19 cellular contexts compared by ENCODE assay signal in the genomic region with DNA sequence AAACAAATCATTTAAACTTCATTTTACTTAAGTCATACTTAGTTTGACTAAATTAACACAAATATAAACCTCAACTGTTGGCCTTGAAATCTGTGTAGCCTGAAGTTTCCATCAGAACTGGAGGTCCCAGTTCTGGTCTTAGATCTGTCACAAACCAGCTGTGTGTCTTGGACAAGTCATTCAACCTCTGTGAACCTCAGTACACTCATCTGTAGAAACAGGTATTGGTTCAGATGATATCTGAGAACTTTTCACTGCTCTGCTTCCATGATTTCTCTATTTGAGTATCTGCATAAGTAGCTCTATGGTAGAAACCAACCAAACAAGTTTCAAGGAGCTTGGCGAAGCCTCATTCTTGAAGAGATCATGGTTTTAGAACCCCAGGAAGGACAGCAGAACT.
"Had no signal": no experiment of that assay in that cellular context is flagged by ENCODE, and none has a peak within 500 bp of the region (broad histone marks: within the 10 kb centered on the region; RNA-seq: fewer than 3 reads in every experiment).

No MANE protein-coding gene starts in this region.

- H3K4me3 ChIP-seq: adrenal gland, esophagus muscularis mucosa, heart right ventricle, smooth muscle cell, upper lobe of right lung had no signal

- DNase-seq: activated B cell treated with CpG ODN at 0.5 μM for 24 hours; activated CD4-positive, alpha-beta T cell treated with anti-CD3 and anti-CD28 coated beads for 48 hours; activated CD8-positive, alpha-beta T cell treated with anti-CD3 and anti-CD28 coated beads, Interleukin-2, amount 10 ng/mL, durations not matched to agents 7 days and 5 days; activated effector memory CD4-positive, alpha-beta T cell treated with anti-CD3 and anti-CD28 coated beads, Interleukin-2, amount 50 U/mL, for 16 hours; activated T-cell treated with anti-CD3 and anti-CD28 coated beads, Interleukin-2, amount 50 U/mL, for 24 hours; adrenal gland; cerebellar nuclear complex; effector CD8-positive, alpha-beta T cell; heart right ventricle; kidney glomerular epithelial cell; left ventricle myocardium superior; nephron progenitor cell; nucleus accumbens; stimulated activated CD4-positive, alpha-beta T cell treated with anti-CD3 and anti-CD28 coated beads, Interleukin-4, amount 100 ng/mL, for 24 hours; upper lobe of right lung had no signal

- ATAC-seq: activated CD8-positive, alpha-beta T cell treated with anti-CD3 and anti-CD28 coated beads, Interleukin-2, amount 10 ng/mL, durations not matched to agents 7 days and 5 days; sciatic nerve; stimulated activated memory B cell treated with anti-CD40 and anti-IgM and Interleukin-4, amounts not matched to agents 10 μg/mL and 1 μg/mL and 100 μg/mL, for 72 hours; upper lobe of right lung had no signal
